16 cellular contexts compared by ENCODE assay signal in genomic region chr20:58579819-58580492, GRCh38.
DNase-seq lines count a peak whose midpoint lies in the region; ATAC-seq and TF ChIP-seq lines count a peak whose summit lies in the region.
"Had no signal": no experiment of that assay in that cellular context is flagged by ENCODE, and none has a peak within 500 bp of the region (broad histone marks: within the 10 kb centered on the region; RNA-seq: fewer than 3 reads in every experiment).

No MANE protein-coding gene starts in this region.

- H3K4me3 Mint-ChIP-seq in WTC11 (no peak overlapping the region), nephron progenitor cell (no peak overlapping the region)
- no peak overlapping the region for H3K4me3 Mint-ChIP-seq in activated T-cell treated with anti-CD3 and anti-CD28 coated beads, Interleukin-2, amount 50 U/mL, for 4 hours
- H3K4me3 Mint-ChIP-seq: B cell; CD4-positive, alpha-beta T cell; GM23338 had no signal

- H3K27ac Mint-ChIP-seq in WTC11 (no peak overlapping the region), nephron progenitor cell (peak overlapping the region; percentile 88)
- H3K27ac Mint-ChIP-seq: B cell; CD4-positive, alpha-beta T cell; GM23338 had no signal

- TF ChIP-seq CTCF in heart left ventricle (IDR thresholded peaks at IDR 0.05): no peak
- TF ChIP-seq CTCF in WTC11 (IDR thresholded peaks at IDR 0.05): no peak
- TF ChIP-seq CTCF in nephron progenitor cell (IDR thresholded peaks at IDR 0.05): no peak
- no peak for TF ChIP-seq CTCF in tibial artery (IDR thresholded peaks at IDR 0.05)

- no peak overlapping the region for H3K27ac ChIP-seq in heart left ventricle
- no peak overlapping the region for H3K27ac ChIP-seq in tibial artery

- H3K36me3 Mint-ChIP-seq in WTC11 (no peaks in the 10 kb centered on the region; the same call in none of the 2 replicates), nephron progenitor cell (ENCODE audit: low read depth) (no peaks in the 10 kb centered on the region)
- H3K36me3 Mint-ChIP-seq in activated T-cell treated with anti-CD3 and anti-CD28 coated beads, Interleukin-2, amount 50 U/mL, for 4 hours (ENCODE audit: insufficient read depth): no peaks in the 10 kb centered on the region

- 88 to 93% (median 92%) methylated on average over 24 of the region's 24 CpGs for WGBS in heart left ventricle, 4 donors

- CTCF ChIA-PET in WTC11 (lab: Charles Lee): no interaction called here

- no peaks in the 10 kb centered on the region for H3K36me3 ChIP-seq in heart left ventricle
- no peaks in the 10 kb centered on the region for H3K36me3 ChIP-seq in tibial artery

- intact Hi-C loops in Right ventricle myocardium inferior (cut with DNase I): no loop called here
- intact Hi-C loops in heart left ventricle (cut with DNase I): no loop called here
- intact Hi-C loops in tibial artery (cut with DNase I; ENCODE audit: low total_unique reads): no loop called here

- TF ChIP-seq POLR2A in heart left ventricle (IDR thresholded peaks at IDR 0.05): no peak

- POLR2A ChIA-PET in WTC11 (lab: Charles Lee): no interaction called here

- H3K4me3 ChIP-seq in heart left ventricle (no peak overlapping the region), tibial artery (no peak overlapping the region)
- H3K4me3 ChIP-seq: GM12878, GM23338 had no signal

- ATAC-seq in Right ventricle myocardium inferior (no peak), heart left ventricle (no peak), WTC11 (no peak), GM21367 (IDR thresholded peaks at IDR 0.05; ENCODE audit: unreplicated experiment) (no peak)
- no peak for ATAC-seq in activated T-cell treated with anti-CD3 and anti-CD28 coated beads, Interleukin-2, amount 50 U/mL, for 4 hours
- ATAC-seq: GM12878, GM23338 had no signal

- H3K4me1 ChIP-seq in heart left ventricle (no peaks in the 10 kb centered on the region), tibial artery (no peaks in the 10 kb centered on the region)

- peaks cover 8% of the 10 kb centered on the region for H3K27me3 Mint-ChIP-seq in WTC11 (ENCODE audit: low read depth)
- H3K27me3 Mint-ChIP-seq in nephron progenitor cell (ENCODE audit: low read depth, poor library complexity): peaks cover 35% of the 10 kb centered on the region
- H3K27me3 Mint-ChIP-seq in activated T-cell treated with anti-CD3 and anti-CD28 coated beads, Interleukin-2, amount 50 U/mL, for 4 hours (ENCODE audit: low read depth): peaks cover 14% of the 10 kb centered on the region

- DNase-seq in Right ventricle myocardium inferior (ENCODE audit: missing footprints): peak; percentile 47
- no peak for DNase-seq in heart left ventricle
- peak; percentile 8 for DNase-seq in WTC11 (ENCODE audit: low spot score)
- DNase-seq in nephron progenitor cell: peak; percentile 72
- DNase-seq in tibial artery: peak; percentile 8 to 51
- DNase-seq in SIG-M5 (lab: John Stamatoyannopoulos, UW): no peak
- DNase-seq in activated T-cell treated with anti-CD3 and anti-CD28 coated beads, Interleukin-2, amount 50 U/mL, for 4 hours: no peak
- DNase-seq: C1 segment of cervical spinal cord, Calu3, DMS 273 treated with DMSO at 0.1 percent for 48 hours, H7 had no signal

- H3K4me1 Mint-ChIP-seq in WTC11: peaks cover 23% of the 10 kb centered on the region
- peaks cover 79% of the 10 kb centered on the region for H3K4me1 Mint-ChIP-seq in nephron progenitor cell
- no peaks in the 10 kb centered on the region for H3K4me1 Mint-ChIP-seq in activated T-cell treated with anti-CD3 and anti-CD28 coated beads, Interleukin-2, amount 50 U/mL, for 4 hours (ENCODE audit: low read depth)
- H3K4me1 Mint-ChIP-seq: B cell had no signal

- H3K9me3 ChIP-seq in heart left ventricle: peaks cover 0 to 2% (median 0%) of the 10 kb centered on the region in 12 donors
- no peaks in the 10 kb centered on the region for H3K9me3 ChIP-seq in tibial artery

- H3K9me3 Mint-ChIP-seq in WTC11 (peaks cover 17% of the 10 kb centered on the region), nephron progenitor cell (peaks cover 23% of the 10 kb centered on the region)
- peaks cover 15% of the 10 kb centered on the region for H3K9me3 Mint-ChIP-seq in activated T-cell treated with anti-CD3 and anti-CD28 coated beads, Interleukin-2, amount 50 U/mL, for 4 hours
- H3K9me3 Mint-ChIP-seq: CD4-positive, alpha-beta T cell had no signal

- peaks cover 0 to 47% (median 0%) of the 10 kb centered on the region in 9 donors for H3K27me3 ChIP-seq in heart left ventricle
- peaks cover 0 to 15% of the 10 kb centered on the region in 2 donors for H3K27me3 ChIP-seq in tibial artery

TF ChIP-seq in WTC11, 78 proteins besides CTCF, POLR2A, EP300 and RAD21 (continues in another document):
- TF ChIP-seq ZNF416 (CRISPR knock-in tag; IDR thresholded peaks at IDR 0.05) (no peak), RELA (CRISPR knock-in tag; IDR thresholded peaks at IDR 0.05; ENCODE audit: borderline replicate concordance) (no peak), ZNF281 (CRISPR knock-in tag; IDR thresholded peaks at IDR 0.05) (no peak), ZNF121 (CRISPR knock-in tag; IDR thresholded peaks at IDR 0.05) (no peak), PREB (CRISPR knock-in tag; IDR thresholded peaks at IDR 0.05; ENCODE audit: borderline replicate concordance) (no peak), ETV6 (CRISPR knock-in tag; IDR thresholded peaks at IDR 0.05) (no peak), ELF4 (CRISPR knock-in tag; IDR thresholded peaks at IDR 0.05; ENCODE audit: low read depth) (no peak), JUN (CRISPR knock-in tag; IDR thresholded peaks at IDR 0.05) (no peak)
- TF ChIP-seq, protein P1, sequence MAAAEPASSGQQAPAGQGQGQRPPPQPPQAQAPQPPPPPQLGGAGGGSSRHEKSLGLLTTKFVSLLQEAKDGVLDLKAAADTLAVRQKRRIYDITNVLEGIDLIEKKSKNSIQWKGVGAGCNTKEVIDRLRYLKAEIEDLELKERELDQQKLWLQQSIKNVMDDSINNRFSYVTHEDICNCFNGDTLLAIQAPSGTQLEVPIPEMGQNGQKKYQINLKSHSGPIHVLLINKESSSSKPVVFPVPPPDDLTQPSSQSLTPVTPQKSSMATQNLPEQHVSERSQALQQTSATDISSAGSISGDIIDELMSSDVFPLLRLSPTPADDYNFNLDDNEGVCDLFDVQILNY (CRISPR knock-in tag; IDR thresholded peaks at IDR 0.05): no peak
- TF ChIP-seq, protein P2, sequence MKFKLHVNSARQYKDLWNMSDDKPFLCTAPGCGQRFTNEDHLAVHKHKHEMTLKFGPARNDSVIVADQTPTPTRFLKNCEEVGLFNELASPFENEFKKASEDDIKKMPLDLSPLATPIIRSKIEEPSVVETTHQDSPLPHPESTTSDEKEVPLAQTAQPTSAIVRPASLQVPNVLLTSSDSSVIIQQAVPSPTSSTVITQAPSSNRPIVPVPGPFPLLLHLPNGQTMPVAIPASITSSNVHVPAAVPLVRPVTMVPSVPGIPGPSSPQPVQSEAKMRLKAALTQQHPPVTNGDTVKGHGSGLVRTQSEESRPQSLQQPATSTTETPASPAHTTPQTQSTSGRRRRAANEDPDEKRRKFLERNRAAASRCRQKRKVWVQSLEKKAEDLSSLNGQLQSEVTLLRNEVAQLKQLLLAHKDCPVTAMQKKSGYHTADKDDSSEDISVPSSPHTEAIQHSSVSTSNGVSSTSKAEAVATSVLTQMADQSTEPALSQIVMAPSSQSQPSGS (CRISPR knock-in tag; IDR thresholded peaks at IDR 0.05; ENCODE audit: borderline replicate concordance, low read depth): no peak
- TF ChIP-seq, protein P3, sequence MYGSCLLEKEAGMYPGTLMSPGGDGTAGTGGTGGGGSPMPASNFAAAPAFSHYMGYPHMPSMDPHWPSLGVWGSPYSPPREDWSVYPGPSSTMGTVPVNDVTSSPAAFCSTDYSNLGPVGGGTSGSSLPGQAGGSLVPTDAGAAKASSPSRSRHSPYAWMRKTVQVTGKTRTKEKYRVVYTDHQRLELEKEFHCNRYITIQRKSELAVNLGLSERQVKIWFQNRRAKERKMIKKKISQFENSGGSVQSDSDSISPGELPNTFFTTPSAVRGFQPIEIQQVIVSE (CRISPR knock-in tag; IDR thresholded peaks at IDR 0.05; ENCODE audit: borderline replicate concordance): no peak
- TF ChIP-seq, protein P4, sequence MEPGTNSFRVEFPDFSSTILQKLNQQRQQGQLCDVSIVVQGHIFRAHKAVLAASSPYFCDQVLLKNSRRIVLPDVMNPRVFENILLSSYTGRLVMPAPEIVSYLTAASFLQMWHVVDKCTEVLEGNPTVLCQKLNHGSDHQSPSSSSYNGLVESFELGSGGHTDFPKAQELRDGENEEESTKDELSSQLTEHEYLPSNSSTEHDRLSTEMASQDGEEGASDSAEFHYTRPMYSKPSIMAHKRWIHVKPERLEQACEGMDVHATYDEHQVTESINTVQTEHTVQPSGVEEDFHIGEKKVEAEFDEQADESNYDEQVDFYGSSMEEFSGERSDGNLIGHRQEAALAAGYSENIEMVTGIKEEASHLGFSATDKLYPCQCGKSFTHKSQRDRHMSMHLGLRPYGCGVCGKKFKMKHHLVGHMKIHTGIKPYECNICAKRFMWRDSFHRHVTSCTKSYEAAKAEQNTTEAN (CRISPR knock-in tag; IDR thresholded peaks at IDR 0.05): no peak

Comparison
In these comparisons a context has a peak if more than half of its experiments do, and no peak if none do; other contexts are left out.
1. DNase-seq: peak in Right ventricle myocardium inferior (single experiment), WTC11 (single experiment), nephron progenitor cell (single experiment) and tibial artery (2 of 2); none in heart left ventricle (0 of 5), SIG-M5 (single experiment) and activated T-cell treated with anti-CD3 and anti-CD28 coated beads, Interleukin-2, amount 50 U/mL, for 4 hours (single experiment).